ENCODE assay signal across 23 cellular contexts in genomic region chr2:20474757-20475566, GRCh38. TPM values are rescaled to one million over a fixed set of nuclear protein-coding genes. Genes with fewer than 3 reads are reported as not detected.
DNase-seq lines count a peak whose midpoint lies in the region; ATAC-seq, FAIRE-seq and TF ChIP-seq lines count a peak whose summit lies in the region.
"Had no signal": no experiment of that assay in that cellular context is flagged by ENCODE, and none has a peak within 500 bp of the region (broad histone marks: within the 10 kb centered on the region; RNA-seq: fewer than 3 reads in every experiment).

No MANE protein-coding gene starts in this region.

- H3K27me3 Mint-ChIP-seq in nephron progenitor cell (ENCODE audit: low read depth, poor library complexity), result peaks cover 13% of the 10 kb centered on the region

- no peak overlapping the region for H3K18ac ChIP-seq in IMR-90 (ENCODE audit: low read depth, low read length)

- H3K4me3 Mint-ChIP-seq in nephron progenitor cell, result no peak overlapping the region
- H3K4me3 Mint-ChIP-seq: activated CD4-positive, alpha-beta T cell treated with anti-CD3 and anti-CD28 coated beads, Interleukin-2, amount 10 ng/mL, durations not matched to agents 24 days and 14 days; CD4-positive, alpha-beta T cell; IgD-negative memory B cell had no signal

- no peaks in the 10 kb centered on the region for H3K79me1 ChIP-seq in IMR-90 (ENCODE audit: low read depth in 1 of 2, low read length in 2 of 2)

- H4K91ac ChIP-seq in IMR-90 (ENCODE audit: insufficient read depth, low read depth, low read length), result no peak overlapping the region

- no peak for TF ChIP-seq EP300 in stomach (IDR thresholded peaks at IDR 0.05)

- no peak overlapping the region for H2BK120ac ChIP-seq in IMR-90 (ENCODE audit: low read depth, low read length)

- peak overlapping the region; percentile 55 for H3K27ac Mint-ChIP-seq in nephron progenitor cell
- H3K27ac Mint-ChIP-seq: activated CD4-positive, alpha-beta T cell treated with anti-CD3 and anti-CD28 coated beads, Interleukin-2, amount 10 ng/mL, durations not matched to agents 24 days and 14 days; CD4-positive, alpha-beta T cell; IgD-negative memory B cell had no signal

- H2BK20ac ChIP-seq in IMR-90 (ENCODE audit: low read depth, low read length), result no peak overlapping the region

- intact Hi-C loops in IMR-90 (cut with micrococcal nuclease), result no loop called here
- intact Hi-C loops in Right ventricle myocardium superior (cut with DNase I), result no loop called here
- intact Hi-C loops in stomach (cut with DNase I; ENCODE audit: low total_unique reads), result no loop called here

- H2AK5ac ChIP-seq in IMR-90 (ENCODE audit: low read depth, low read length), result no peak overlapping the region

- no peak for ATAC-seq in IMR-90 (ENCODE audit: low read depth)
- ATAC-seq in Right ventricle myocardium superior (ENCODE audit: poor library complexity), result peak; percentile 48
- no peak for ATAC-seq in GM21447 (IDR thresholded peaks at IDR 0.05; ENCODE audit: unreplicated experiment)
- ATAC-seq in HG03135 (IDR thresholded peaks at IDR 0.05; ENCODE audit: unreplicated experiment), result no peak

- H2BK15ac ChIP-seq in IMR-90 (ENCODE audit: low read depth, low read length), result no peak overlapping the region

- WGBS in IMR-90 (ENCODE audit: extremely low coverage in 2 of 2, insufficient read length in 1 of 2), 2 experiments, result 100% methylated on average over 1 of the region's 7 CpGs; no CpG with 5 or more reads in 1 of the 2 experiments
- WGBS in stomach, 5 donors, result 86 to 93% (median 89%) methylated on average over 7 of the region's 7 CpGs
- 83 to 87% (median 85%) methylated on average over 7 of the region's 7 CpGs for WGBS in small intestine, 3 donors

- no peaks in the 10 kb centered on the region; the same call in 1 of the 2 replicates for H3K9me1 ChIP-seq in IMR-90 (ENCODE audit: insufficient read depth, low read length)

- no peak overlapping the region for H4K8ac ChIP-seq in IMR-90 (ENCODE audit: low read depth in 2 of 2, low read length in 2 of 2)

- no peaks in the 10 kb centered on the region for H3K4me1 ChIP-seq in IMR-90 (ENCODE audit: control insufficient read depth, insufficient read depth, low read length)
- peaks cover 11 to 26% (median 16%) of the 10 kb centered on the region in 4 donors for H3K4me1 ChIP-seq in stomach
- H3K4me1 ChIP-seq in small intestine (ENCODE audit: control insufficient read depth in 2 of 2, insufficient read depth in 1 of 2, low read depth in 1 of 2, low read length in 1 of 2), result no peaks in the 10 kb centered on the region

- DNase-seq in IMR-90 (no peak), Right ventricle myocardium superior (no peak), nephron progenitor cell (no peak), stomach (peak; percentile 17), small intestine (no peak), MG63 (no peak)
- DNase-seq: ACHN; activated CD4-positive, alpha-beta T cell treated with anti-CD3 and anti-CD28 coated beads, Interleukin-2, amount 10 ng/mL, durations not matched to agents 24 days and 14 days; activated naive CD4-positive, alpha-beta T cell; activated T-cell treated with anti-CD3 and anti-CD28 coated beads for 4 hours; aorta; CD4-positive, alpha-beta T cell; DND-41; H7; NCI-H187; NCI-H510A; testis had no signal

- H3K14ac ChIP-seq in IMR-90 (replicated peaks; ENCODE audit: low read depth, low read length), result no peak overlapping the region

- H2AFZ ChIP-seq in IMR-90 (replicated peaks; ENCODE audit: low read length, poor library complexity), result peak overlapping the region; percentile 18

- H4K5ac ChIP-seq in IMR-90 (ENCODE audit: low read depth, low read length), result no peak overlapping the region

- H3K4me1 Mint-ChIP-seq in nephron progenitor cell, result peaks cover 21% of the 10 kb centered on the region

- H3K9me3 Mint-ChIP-seq in nephron progenitor cell, result peaks cover 9% of the 10 kb centered on the region
- H3K9me3 Mint-ChIP-seq: activated CD4-positive, alpha-beta T cell treated with anti-CD3 and anti-CD28 coated beads, Interleukin-2, amount 10 ng/mL, durations not matched to agents 24 days and 14 days; CD4-positive, alpha-beta T cell had no signal

- dilution Hi-C loops in IMR-90 (cut with HindIII; ENCODE audit: low sequenced_read_pairs, unreplicated experiment), result no loop called here

- H3K9me3 ChIP-seq in IMR-90 (ENCODE audit: control insufficient read depth, insufficient read depth, low read length) (no peaks in the 10 kb centered on the region), stomach (no peaks in the 10 kb centered on the region), small intestine (ENCODE audit: control insufficient read depth, low read depth) (no peaks in the 10 kb centered on the region), MG63 (no peaks in the 10 kb centered on the region)
- H3K9me3 ChIP-seq: ovary, testis had no signal

- no peak overlapping the region for H2BK5ac ChIP-seq in IMR-90 (ENCODE audit: low read depth, low read length, poor library complexity, severe bottlenecking)

- H3K36me3 ChIP-seq in IMR-90 (ENCODE audit: control insufficient read depth, insufficient read depth, low read length) (no peaks in the 10 kb centered on the region), stomach (no peaks in the 10 kb centered on the region), small intestine (ENCODE audit: control insufficient read depth in 2 of 2, insufficient read depth in 2 of 2, low read length in 2 of 2) (no peaks in the 10 kb centered on the region), MG63 (no peaks in the 10 kb centered on the region)
- H3K36me3 ChIP-seq: ovary had no signal

- BruUV-seq in IMR-90 (replicated peaks; lab: Mats Ljungman, UMichigan), result no TSS peak

- no peak for TF ChIP-seq RAD21 in IMR-90 (IDR thresholded peaks at IDR 0.05; ENCODE audit: low read length)

- H3K27me3 ChIP-seq in IMR-90 (ENCODE audit: control insufficient read depth, insufficient read depth, low read length) (peaks cover 14% of the 10 kb centered on the region), stomach (no peaks in the 10 kb centered on the region), small intestine (ENCODE audit: control insufficient read depth in 2 of 2, insufficient read depth in 2 of 2, low read length in 2 of 2) (no peaks in the 10 kb centered on the region), MG63 (no peaks in the 10 kb centered on the region)
- H3K27me3 ChIP-seq: ovary, testis had no signal

- no peak overlapping the region for H3K4me2 ChIP-seq in IMR-90 (ENCODE audit: low read depth, low read length)

- FAIRE-seq in small intestine (lab: Jason Lieb, UNC), result no peak
- FAIRE-seq: colon, GM18507 had no signal

- no peak overlapping the region for H3K56ac ChIP-seq in IMR-90 (ENCODE audit: extremely low read depth, insufficient read depth, low read length)

- H3K4me3 ChIP-seq in IMR-90 (ENCODE audit: insufficient read depth, low read depth, low read length) (no peak overlapping the region), stomach (no peak overlapping the region), small intestine (ENCODE audit: low read depth in 1 of 2, low read length in 2 of 2) (no peak overlapping the region), MG63 (no peak overlapping the region)
- H3K4me3 ChIP-seq: ovary, testis had no signal

- H3K27ac ChIP-seq in IMR-90 (ENCODE audit: insufficient read depth, low read length) (no peak overlapping the region), stomach (peak overlapping the region in 1 of 5 donors; percentile 11), small intestine (ENCODE audit: low read depth in 1 of 2, low read length in 1 of 2) (no peak overlapping the region)
- H3K27ac ChIP-seq: ovary, testis had no signal

- no peaks in the 10 kb centered on the region for H4K20me1 ChIP-seq in IMR-90 (ENCODE audit: insufficient read depth, low read length)

- no peak overlapping the region for H3K4ac ChIP-seq in IMR-90 (ENCODE audit: low read depth, low read length)

- TF ChIP-seq POLR2A in IMR-90 (IDR thresholded peaks at IDR 0.05; ENCODE audit: low read depth, low read length) (no peak), stomach (IDR thresholded peaks at IDR 0.05) (no peak)

- CTCF ChIA-PET in IMR-90 (lab: Yijun Ruan, JAX), result no interaction called here

- POLR2A ChIA-PET in IMR-90 (lab: Charles Lee; ENCODE audit: unreplicated experiment), result no interaction called here

- TF ChIP-seq CTCF in IMR-90 (conservative IDR thresholded peaks at IDR 0.05; ENCODE audit: low read depth, low read length) (no peak), nephron progenitor cell (IDR thresholded peaks at IDR 0.05) (no peak), stomach (IDR thresholded peaks at IDR 0.05) (no peak)

- no peak overlapping the region for H3K9ac ChIP-seq in IMR-90 (ENCODE audit: low read depth, low read length)

- in situ Hi-C loops in IMR-90 (cut with MboI; ENCODE audit: low sequenced_read_pairs), result no loop called here

- H3K23ac ChIP-seq in IMR-90 (ENCODE audit: low read depth, low read length), result no peak overlapping the region

- no peak overlapping the region for H2AK9ac ChIP-seq in IMR-90 (replicated peaks; ENCODE audit: low read depth, low read length, poor library complexity)

- no peaks in the 10 kb centered on the region for H3K36me3 Mint-ChIP-seq in nephron progenitor cell (ENCODE audit: low read depth)
- H3K36me3 Mint-ChIP-seq: IgD-negative memory B cell had no signal

TF ChIP-seq in IMR-90, 13 proteins besides CTCF, POLR2A, EP300 and RAD21 (continues in another document):
- TF ChIP-seq ELK1 (IDR thresholded peaks at IDR 0.05; ENCODE audit: borderline replicate concordance, low read depth, low read length) (no peak), CEBPB (IDR thresholded peaks at IDR 0.05; ENCODE audit: low read depth, low read length) (no peak), NFE2L2 (IDR thresholded peaks at IDR 0.05; ENCODE audit: low read depth, low read length) (no peak), RFX5 (IDR thresholded peaks at IDR 0.05; ENCODE audit: low read depth, low read length) (no peak), SMC3 (IDR thresholded peaks at IDR 0.05; ENCODE audit: low read depth, low read length) (no peak)

RNA-seq across cellular contexts. Expression of gene RHOB, which starts 28.1 kb away (rescaled TPM):
- 112 and 151 TPM in 2 replicates for total RNA-seq in IMR-90 (2012; rRNA removed)
- polyA plus RNA-seq in IMR-90 (2012; rRNA removed), result 149 and 201 TPM in 2 replicates
- 238 and 364 TPM in 2 replicates for polyA plus RNA-seq in IMR-90 (2012; cell fraction: cytosol; rRNA removed)
- 195 and 365 TPM in 2 replicates for polyA plus RNA-seq in IMR-90 (2012; cell fraction: nucleus; rRNA removed; ENCODE audit: low replicate concordance)
- 199 TPM for total RNA-seq in Right ventricle myocardium superior
- total RNA-seq in stomach, result 1,000 to 10,000 TPM in 1 of 5 donors, 100 to 1,000 TPM in 4; 353 to 1,146 (median 607) TPM
- 100 to 1,000 TPM; 143 to 327 (median 145) TPM for polyA plus RNA-seq in stomach
- 100 to 1,000 TPM in 1 of 3 donors, 10 to 100 TPM in 2; 17.7 to 246 (median 25.4) TPM for polyA plus RNA-seq in small intestine
- 65.2 and 65.4 TPM in 2 replicates for total RNA-seq in MG63 (2014; rRNA removed; shearing (Covaris generic); ENCODE audit: low replicate concordance)
